Comparison of ENCODE assay signal across 17 cellular contexts in the genomic region with DNA sequence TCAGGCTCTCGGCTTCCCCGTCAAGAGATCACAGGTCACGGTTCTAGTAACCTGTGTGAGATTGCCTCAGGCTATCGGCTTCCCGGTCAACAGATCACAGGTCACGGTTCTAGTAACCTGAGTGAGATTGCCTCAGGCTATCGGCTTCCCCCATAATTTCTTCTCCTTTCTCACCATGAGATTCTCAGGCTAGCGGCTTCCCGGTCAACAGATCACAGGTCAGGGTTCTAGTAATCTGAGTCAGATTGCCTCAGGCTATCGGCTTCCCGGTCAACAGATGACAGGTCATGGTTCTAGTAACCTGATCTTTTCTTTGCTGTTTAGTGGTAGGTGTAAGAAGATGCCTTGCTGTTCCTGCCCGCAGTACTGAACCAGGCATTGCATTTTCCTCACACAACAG.
"Had no signal": no experiment of that assay in that cellular context is flagged by ENCODE, and none has a peak within 500 bp of the region (broad histone marks: within the 10 kb centered on the region; RNA-seq: fewer than 3 reads in every experiment).

No MANE protein-coding gene starts in this region.

- H3K4me1 Mint-ChIP-seq: activated CD4-positive, alpha-beta T cell treated with anti-CD3 and anti-CD28 coated beads, Interleukin-2, amount 10 ng/mL, durations not matched to agents 7 days and 5 days; activated naive CD8-positive, alpha-beta T cell treated with anti-CD3 and anti-CD28 coated beads, Interleukin-2, amount 10 ng/mL, durations not matched to agents 7 days and 5 days; brain had no signal

- H3K27ac ChIP-seq: colonic mucosa, esophagus squamous epithelium, skin epidermis, tibial artery, vagina had no signal

- H3K9me3 ChIP-seq: colonic mucosa, esophagus squamous epithelium, tibial artery, vagina had no signal

- H3K27me3 ChIP-seq: colonic mucosa, esophagus squamous epithelium, tibial artery, vagina had no signal

- H3K27ac Mint-ChIP-seq: activated CD4-positive, alpha-beta T cell treated with anti-CD3 and anti-CD28 coated beads, Interleukin-2, amount 10 ng/mL, durations not matched to agents 7 days and 5 days; activated naive CD8-positive, alpha-beta T cell treated with anti-CD3 and anti-CD28 coated beads, Interleukin-2, amount 10 ng/mL, durations not matched to agents 7 days and 5 days; activated T-helper 1 cell treated with anti-CD3 and anti-CD28 coated beads, Interleukin-12 subunit alpha, Interleukin-12 subunit beta, Interleukin-2, Interleukin-4 antibody, amounts not matched to agents 30 ng/mL and 10 ng/mL and 1 ng/mL, durations not matched to agents 14 hours and 24 hours and 36 hours; brain; progenitor cell of endocrine pancreas; T-helper 2 cell treated with Interferon-gamma antibody and Interleukin-4, amounts not matched to agents 5 μg/mL and 100 μg/mL, for 36 hours had no signal

- H3K27me3 Mint-ChIP-seq: activated CD4-positive, alpha-beta T cell treated with anti-CD3 and anti-CD28 coated beads, Interleukin-2, amount 10 ng/mL, durations not matched to agents 7 days and 5 days; activated naive CD8-positive, alpha-beta T cell treated with anti-CD3 and anti-CD28 coated beads, Interleukin-2, amount 10 ng/mL, durations not matched to agents 7 days and 5 days; progenitor cell of endocrine pancreas had no signal

- ATAC-seq: left ventricle myocardium superior, right cardiac atrium had no signal

- H3K4me3 Mint-ChIP-seq: activated CD4-positive, alpha-beta T cell treated with anti-CD3 and anti-CD28 coated beads, Interleukin-2, amount 10 ng/mL, durations not matched to agents 7 days and 5 days; activated naive CD8-positive, alpha-beta T cell treated with anti-CD3 and anti-CD28 coated beads, Interleukin-2, amount 10 ng/mL, durations not matched to agents 7 days and 5 days; activated T-helper 1 cell treated with anti-CD3 and anti-CD28 coated beads, Interleukin-12 subunit alpha, Interleukin-12 subunit beta, Interleukin-2, Interleukin-4 antibody, amounts not matched to agents 30 ng/mL and 10 ng/mL and 1 ng/mL, durations not matched to agents 14 hours and 24 hours and 36 hours; brain; T-helper 2 cell treated with Interferon-gamma antibody and Interleukin-4, amounts not matched to agents 5 μg/mL and 100 μg/mL, for 36 hours had no signal

- H3K36me3 Mint-ChIP-seq: activated naive CD8-positive, alpha-beta T cell treated with anti-CD3 and anti-CD28 coated beads, Interleukin-2, amount 10 ng/mL, durations not matched to agents 7 days and 5 days; brain had no signal

- H3K36me3 ChIP-seq: colonic mucosa, esophagus squamous epithelium, tibial artery, vagina had no signal

- H3K4me1 ChIP-seq: colonic mucosa, esophagus squamous epithelium, tibial artery, vagina had no signal

- H3K9me3 Mint-ChIP-seq: brain had no signal

- DNase-seq: activated CD4-positive, alpha-beta T cell treated with anti-CD3 and anti-CD28 coated beads, Interleukin-2, amount 10 ng/mL, durations not matched to agents 7 days and 5 days; activated naive CD8-positive, alpha-beta T cell treated with anti-CD3 and anti-CD28 coated beads, Interleukin-2, amount 10 ng/mL, durations not matched to agents 7 days and 5 days; central memory CD4-positive, alpha-beta T cell; colonic mucosa; esophagus squamous epithelium; left ventricle myocardium superior; right cardiac atrium; stimulated activated CD4-positive, alpha-beta T cell treated with anti-CD3 and anti-CD28 coated beads, Interleukin-15, amount 100 ng/mL, for 24 hours; stimulated activated CD4-positive, alpha-beta T cell treated with anti-CD3 and anti-CD28 coated beads, Interleukin-4, amount 100 ng/mL, for 1 hour; stimulated activated naive CD4-positive, alpha-beta T cell; tibial artery had no signal

- H3K4me3 ChIP-seq: colonic mucosa, esophagus squamous epithelium, skin epidermis, tibial artery, vagina had no signal
